ENCODE assay signal across 6 cellular contexts in genomic region chr19:36128392-36128736, GRCh38. TPM values are rescaled to one million over a fixed set of nuclear protein-coding genes. Genes with fewer than 3 reads are reported as not detected.
DNase-seq lines count a peak whose midpoint lies in the region; FAIRE-seq lines count a peak whose summit lies in the region.

No MANE protein-coding gene starts in this region.

- POLR2A ChIA-PET in activated CD4-positive, alpha-beta T cell treated with anti-CD3 and anti-CD28 coated beads, Interleukin-2, amount 10 ng/mL, durations not matched to agents 7 days and 5 days (lab: Charles Lee) = interaction anchor here (1.0 to 1.4 kb wide), 2 partner anchors 12 to 14 kb away, joined by 3 to 4 read pairs; partner anchors contain the start of genes CAPNS1 and POLR2I

- CTCF ChIA-PET in activated CD4-positive, alpha-beta T cell treated with anti-CD3 and anti-CD28 coated beads, Interleukin-2, amount 10 ng/mL, durations not matched to agents 7 days and 5 days (lab: Charles Lee) = interaction anchor here (0.6 to 5.3 kb wide), 23 partner anchors 8 to 1247 kb away, joined by 3 to 47 read pairs (median 5); partner anchors contain the start of genes CAPNS1, POLR2I, TBCB and ZNF146

- peak overlapping the region; percentile 77 to 82 for H3K9ac ChIP-seq in mucosa of rectum (ENCODE audit: low read depth in 1 of 2, low read length in 2 of 2)

- DNase-seq in activated CD4-positive, alpha-beta T cell treated with anti-CD3 and anti-CD28 coated beads, Interleukin-2, amount 10 ng/mL, durations not matched to agents 7 days and 5 days = no peak
- no peak for DNase-seq in activated CD4-positive, alpha-beta T cell treated with anti-CD3 and anti-CD28 coated beads, Interleukin-2, amount 50 U/mL, for 1 hour
- DNase-seq in activated naive CD8-positive, alpha-beta T cell treated with anti-CD3 and anti-CD28 coated beads for 36 hours = no peak
- DNase-seq in frontal cortex (ENCODE audit: low spot score in 2 of 2) (no peak), NCI-H1105 treated with DMSO at 0.1 percent for 48 hours (lab: John Stamatoyannopoulos, UW) (no peak)

- H3K4me1 ChIP-seq in mucosa of rectum (ENCODE audit: control insufficient read depth in 2 of 2, insufficient read depth in 2 of 2, low read length in 2 of 2) = peaks cover 13 to 15% of the 10 kb centered on the region in 2 donors

- H3K4me3 ChIP-seq in mucosa of rectum (ENCODE audit: low read length in 2 of 2) = peak overlapping the region; percentile 73 to 80

- peak overlapping the region; percentile 89 to 94 for H3K27ac ChIP-seq in mucosa of rectum (ENCODE audit: low read depth in 2 of 2, low read length in 2 of 2)

- no peaks in the 10 kb centered on the region for H3K9me3 ChIP-seq in mucosa of rectum (ENCODE audit: control insufficient read depth in 2 of 2, low read length in 2 of 2)

- peaks cover 13 to 18% of the 10 kb centered on the region in 2 donors for H3K36me3 ChIP-seq in mucosa of rectum (ENCODE audit: control insufficient read depth in 2 of 2, insufficient read depth in 2 of 2, low read length in 2 of 2)

- peak overlapping the region; percentile 79 for H3K4me3 Mint-ChIP-seq in activated CD4-positive, alpha-beta T cell treated with anti-CD3 and anti-CD28 coated beads, Interleukin-2, amount 10 ng/mL, durations not matched to agents 7 days and 5 days
- H3K4me3 Mint-ChIP-seq in activated naive CD8-positive, alpha-beta T cell treated with anti-CD3 and anti-CD28 coated beads for 36 hours = peak overlapping the region; percentile 91

- H3K36me3 Mint-ChIP-seq in activated CD4-positive, alpha-beta T cell treated with anti-CD3 and anti-CD28 coated beads, Interleukin-2, amount 10 ng/mL, durations not matched to agents 7 days and 5 days (ENCODE audit: low read depth) = peaks cover 17% of the 10 kb centered on the region
- peaks cover 8% of the 10 kb centered on the region for H3K36me3 Mint-ChIP-seq in activated naive CD8-positive, alpha-beta T cell treated with anti-CD3 and anti-CD28 coated beads for 36 hours

- H3K9me3 Mint-ChIP-seq in activated CD4-positive, alpha-beta T cell treated with anti-CD3 and anti-CD28 coated beads, Interleukin-2, amount 10 ng/mL, durations not matched to agents 7 days and 5 days = no peaks in the 10 kb centered on the region
- no peaks in the 10 kb centered on the region for H3K9me3 Mint-ChIP-seq in activated naive CD8-positive, alpha-beta T cell treated with anti-CD3 and anti-CD28 coated beads for 36 hours

- no peak for FAIRE-seq in frontal cortex (lab: Jason Lieb, UNC)

- no peaks in the 10 kb centered on the region for H3K27me3 ChIP-seq in mucosa of rectum (ENCODE audit: control insufficient read depth in 2 of 2, insufficient read depth in 2 of 2, low read length in 2 of 2)

- H3K4me1 Mint-ChIP-seq in activated CD4-positive, alpha-beta T cell treated with anti-CD3 and anti-CD28 coated beads, Interleukin-2, amount 10 ng/mL, durations not matched to agents 7 days and 5 days = peaks cover 32% of the 10 kb centered on the region
- H3K4me1 Mint-ChIP-seq in activated naive CD8-positive, alpha-beta T cell treated with anti-CD3 and anti-CD28 coated beads for 36 hours = peaks cover 22% of the 10 kb centered on the region

- H3K27me3 Mint-ChIP-seq in activated CD4-positive, alpha-beta T cell treated with anti-CD3 and anti-CD28 coated beads, Interleukin-2, amount 10 ng/mL, durations not matched to agents 7 days and 5 days = no peaks in the 10 kb centered on the region
- H3K27me3 Mint-ChIP-seq in activated naive CD8-positive, alpha-beta T cell treated with anti-CD3 and anti-CD28 coated beads for 36 hours = no peaks in the 10 kb centered on the region

- H3K27ac Mint-ChIP-seq in activated CD4-positive, alpha-beta T cell treated with anti-CD3 and anti-CD28 coated beads, Interleukin-2, amount 10 ng/mL, durations not matched to agents 7 days and 5 days = peak overlapping the region; percentile 92
- peak overlapping the region; percentile 97 for H3K27ac Mint-ChIP-seq in activated naive CD8-positive, alpha-beta T cell treated with anti-CD3 and anti-CD28 coated beads for 36 hours

RNA-seq across cellular contexts. Expression of gene CAPNS1, which starts 11.5 kb away (rescaled TPM):
- total RNA-seq in activated CD4-positive, alpha-beta T cell treated with anti-CD3 and anti-CD28 coated beads, Interleukin-2, amount 10 ng/mL, durations not matched to agents 7 days and 5 days = 100 to 1,000 TPM; 449 to 519 TPM
- 100 to 1,000 TPM; 292 to 307 TPM for total RNA-seq in activated naive CD8-positive, alpha-beta T cell treated with anti-CD3 and anti-CD28 coated beads for 36 hours
- 98.6 TPM for total RNA-seq in frontal cortex

RNA-seq across cellular contexts. Expression of gene TBCB, which starts 13.1 kb away (rescaled TPM):
- 100 to 1,000 TPM; 195 to 197 TPM for total RNA-seq in activated CD4-positive, alpha-beta T cell treated with anti-CD3 and anti-CD28 coated beads, Interleukin-2, amount 10 ng/mL, durations not matched to agents 7 days and 5 days
- 10 to 100 TPM; 89.2 to 91.1 TPM for total RNA-seq in activated naive CD8-positive, alpha-beta T cell treated with anti-CD3 and anti-CD28 coated beads for 36 hours
- 496 TPM for total RNA-seq in frontal cortex

RNA-seq across cellular contexts. Expression of gene POLR2I, which starts 13.7 kb away (rescaled TPM):
- total RNA-seq in activated CD4-positive, alpha-beta T cell treated with anti-CD3 and anti-CD28 coated beads, Interleukin-2, amount 10 ng/mL, durations not matched to agents 7 days and 5 days = 10 to 100 TPM; 51.2 to 56.4 TPM
- 10 to 100 TPM; 93.4 to 94.0 TPM for total RNA-seq in activated naive CD8-positive, alpha-beta T cell treated with anti-CD3 and anti-CD28 coated beads for 36 hours
- 71.3 TPM for total RNA-seq in frontal cortex

RNA-seq across cellular contexts. Expression of gene OVOL3, which starts 17.4 kb away (rescaled TPM):
- total RNA-seq in activated CD4-positive, alpha-beta T cell treated with anti-CD3 and anti-CD28 coated beads, Interleukin-2, amount 10 ng/mL, durations not matched to agents 7 days and 5 days = not detected
- not detected for total RNA-seq in activated naive CD8-positive, alpha-beta T cell treated with anti-CD3 and anti-CD28 coated beads for 36 hours
- total RNA-seq in frontal cortex = not detected

RNA-seq across cellular contexts. Expression of gene COX7A1, which starts 23.9 kb away (rescaled TPM):
- total RNA-seq in activated CD4-positive, alpha-beta T cell treated with anti-CD3 and anti-CD28 coated beads, Interleukin-2, amount 10 ng/mL, durations not matched to agents 7 days and 5 days = not detected
- not detected for total RNA-seq in activated naive CD8-positive, alpha-beta T cell treated with anti-CD3 and anti-CD28 coated beads for 36 hours
- total RNA-seq in frontal cortex = 1.6 TPM
